13 cellular contexts compared by ENCODE assay signal in genomic region chr16:74578433-74578832, GRCh38. TPM values are rescaled to one million over a fixed set of nuclear protein-coding genes. Genes with fewer than 3 reads are reported as not detected.
A peak's percentile ranks its signal among the peaks of the same experiment; 100 is the strongest.
DNase-seq lines count a peak whose midpoint lies in the region; ATAC-seq and TF ChIP-seq lines count a peak whose summit lies in the region.
"Had no signal": no experiment of that assay in that cellular context is flagged by ENCODE, and none has a peak within 500 bp of the region (broad histone marks: within the 10 kb centered on the region; RNA-seq: fewer than 3 reads in every experiment).

No MANE protein-coding gene starts in this region.

- H3K79me2 ChIP-seq in OCI-LY7 (ENCODE audit: insufficient read depth, low read depth, low read length) (peaks cover 62% of the 10 kb centered on the region), mammary epithelial cell (ENCODE audit: insufficient read depth, low read length) (peaks cover 96% of the 10 kb centered on the region), smooth muscle cell (ENCODE audit: low read depth) (peaks cover 99% of the 10 kb centered on the region)

- H2AFZ ChIP-seq in OCI-LY7 (ENCODE audit: low read length) (no peak overlapping the region), mammary epithelial cell (ENCODE audit: low read depth, low read length) (no peak overlapping the region), smooth muscle cell (ENCODE audit: low read depth) (no peak overlapping the region)

- H4K20me1 ChIP-seq in OCI-LY7 (ENCODE audit: insufficient read depth, low read length) (peaks cover 4% of the 10 kb centered on the region; the same call in 1 of the 2 replicates), mammary epithelial cell (ENCODE audit: insufficient read depth, low read length) (no peaks in the 10 kb centered on the region), smooth muscle cell (ENCODE audit: low read depth) (peaks cover 99% of the 10 kb centered on the region)

- H3K4me2 ChIP-seq in OCI-LY7 (ENCODE audit: low read length) = no peak overlapping the region
- H3K4me2 ChIP-seq in mammary epithelial cell (ENCODE audit: insufficient read depth, low read depth, low read length) = peak overlapping the region; percentile 55
- peak overlapping the region; percentile 22 for H3K4me2 ChIP-seq in smooth muscle cell

- in situ Hi-C loops in mammary epithelial cell (cut with MboI; ENCODE audit: low sequenced_read_pairs in 2 of 2) = no loop called here

- peaks cover 9% of the 10 kb centered on the region for H3K4me1 ChIP-seq in OCI-LY7 (ENCODE audit: insufficient read depth, low read length, poor library complexity, severe bottlenecking)
- peaks cover 12% of the 10 kb centered on the region for H3K4me1 ChIP-seq in mammary epithelial cell (ENCODE audit: insufficient read depth, low read length)
- no peaks in the 10 kb centered on the region for H3K4me1 ChIP-seq in smooth muscle cell (ENCODE audit: low read depth)

- peaks cover 83% of the 10 kb centered on the region for H3K4me1 Mint-ChIP-seq in activated T-cell treated with anti-CD3 and anti-CD28 coated beads, Interleukin-2, amount 50 U/mL, for 72 hours (ENCODE audit: low read depth)

- 100% methylated on average over 3 of the region's 3 CpGs for WGBS in mammary epithelial cell (ENCODE audit: low coverage, missing lambda C conversion rate)
- 75% methylated on average over 3 of the region's 3 CpGs for WGBS in smooth muscle cell (ENCODE audit: low lambda C conversion rate)

- H3K27ac ChIP-seq in OCI-LY7 (ENCODE audit: low read depth, low read length, poor library complexity, severe bottlenecking) (no peak overlapping the region), mammary epithelial cell (ENCODE audit: insufficient read depth, low read depth, low read length) (no peak overlapping the region), smooth muscle cell (ENCODE audit: low read depth) (no peak overlapping the region)

- TSS peak; percentile 40 for BruUV-seq in OCI-LY7 (replicated peaks; lab: Mats Ljungman, UMichigan)
- no TSS peak for BruUV-seq in mammary epithelial cell (replicated peaks; lab: Mats Ljungman, UMichigan)

- H3K36me3 Mint-ChIP-seq in activated T-cell treated with anti-CD3 and anti-CD28 coated beads, Interleukin-2, amount 50 U/mL, for 72 hours (ENCODE audit: insufficient read depth in 2 of 2) = peaks cover 2% of the 10 kb centered on the region in 2 donors

- peak in 1 of 2 donors; percentile 28 for ATAC-seq in activated T-cell treated with anti-CD3 and anti-CD28 coated beads, Interleukin-2, amount 50 U/mL, for 72 hours (replicated peaks in 1 of 2)
- no peak for ATAC-seq in GM21619 (IDR thresholded peaks at IDR 0.05; ENCODE audit: unreplicated experiment)

- H3K9me3 ChIP-seq in OCI-LY7 (ENCODE audit: low read length) (no peaks in the 10 kb centered on the region), mammary epithelial cell (replicated peaks; ENCODE audit: insufficient read depth, low read length) (no peaks in the 10 kb centered on the region), smooth muscle cell (replicated peaks; ENCODE audit: low read depth) (no peaks in the 10 kb centered on the region)
- H3K9me3 ChIP-seq: Caco-2 had no signal

- CTCF ChIA-PET in OCI-LY7 (lab: Charles Lee; ENCODE audit: unreplicated experiment) = no interaction called here
- CTCF ChIA-PET in mammary epithelial cell (lab: Charles Lee; ENCODE audit: low non-redundant PET) = no interaction called here

- POLR2A ChIA-PET in OCI-LY7 (lab: Charles Lee) = interaction anchor here (0.8 to 1.7 kb wide), 2 partner anchors 11 to 126 kb away, joined by 3 to 5 read pairs; no protein-coding TSS in a partner anchor

- H3K4me3 ChIP-seq in OCI-LY7 (ENCODE audit: low read depth, low read length, poor library complexity, severe bottlenecking) = no peak overlapping the region
- no peak overlapping the region for H3K4me3 ChIP-seq in mammary epithelial cell (replicated peaks in 1 of 3; ENCODE audit: insufficient read depth in 1 of 3, low read depth in 2 of 3, low read length in 3 of 3)
- no peak overlapping the region for H3K4me3 ChIP-seq in smooth muscle cell

- H3K9me2 ChIP-seq in OCI-LY7 (ENCODE audit: insufficient read depth, low read length) = no peaks in the 10 kb centered on the region

- no peak for DNase-seq in activated T-cell treated with anti-CD3 and anti-CD28 coated beads, Interleukin-2, amount 50 U/mL, for 72 hours
- no peak for DNase-seq in activated T-cell treated with anti-CD3 and anti-CD28 coated beads, Interleukin-2, amount 50 U/mL, for 48 hours
- DNase-seq in OCI-LY7 (ENCODE audit: low spot score) (no peak), mammary epithelial cell (no peak), smooth muscle cell (lab: John Stamatoyannopoulos, UW; ENCODE audit: unreplicated experiment) (no peak), cortex of kidney (lab: John Stamatoyannopoulos, UW) (no peak), NCI-H446 (lab: John Stamatoyannopoulos, UW) (no peak)
- DNase-seq: amygdala, Caco-2, NCI-H1436, T-helper 9 cell had no signal

- TF ChIP-seq CTCF in OCI-LY7 (conservative IDR thresholded peaks at IDR 0.05; ENCODE audit: low read length) = no peak
- TF ChIP-seq CTCF in mammary epithelial cell (conservative IDR thresholded peaks at IDR 0.05 in 1 of 2, IDR thresholded peaks at IDR 0.05 in 1 of 2; ENCODE audit: extremely low read depth in 1 of 2, insufficient read depth in 1 of 2, low read depth in 1 of 2, low read length in 2 of 2) = no peak
- TF ChIP-seq CTCF in smooth muscle cell (IDR thresholded peaks at IDR 0.05; ENCODE audit: borderline replicate concordance, insufficient read depth, poor library complexity, severe bottlenecking) = no peak

- dilution Hi-C loops in mammary epithelial cell (cut with HindIII; ENCODE audit: low sequenced_read_pairs) = no loop called here

- H3K27me3 Mint-ChIP-seq in activated T-cell treated with anti-CD3 and anti-CD28 coated beads, Interleukin-2, amount 50 U/mL, for 72 hours (ENCODE audit: low read depth) = no peaks in the 10 kb centered on the region

- peak overlapping the region; percentile 62 for H3K27ac Mint-ChIP-seq in activated T-cell treated with anti-CD3 and anti-CD28 coated beads, Interleukin-2, amount 50 U/mL, for 72 hours

- no peaks in the 10 kb centered on the region for H3K9me3 Mint-ChIP-seq in activated T-cell treated with anti-CD3 and anti-CD28 coated beads, Interleukin-2, amount 50 U/mL, for 72 hours

- H3K9ac ChIP-seq in mammary epithelial cell (ENCODE audit: insufficient read depth, low read length) = no peak overlapping the region
- H3K9ac ChIP-seq in smooth muscle cell (ENCODE audit: low read depth) = no peak overlapping the region

- H3K27me3 ChIP-seq in mammary epithelial cell (ENCODE audit: insufficient read depth, low read length) (no peaks in the 10 kb centered on the region), smooth muscle cell (ENCODE audit: low read depth) (no peaks in the 10 kb centered on the region)

- H3K36me3 ChIP-seq in OCI-LY7 (ENCODE audit: insufficient read depth, low read length) (no peaks in the 10 kb centered on the region), mammary epithelial cell (ENCODE audit: insufficient read depth, low read length) (no peaks in the 10 kb centered on the region), smooth muscle cell (ENCODE audit: low read depth) (no peaks in the 10 kb centered on the region)

- H3F3A ChIP-seq in smooth muscle cell (ENCODE audit: low read depth) = no peaks in the 10 kb centered on the region

- H3K4me3 Mint-ChIP-seq in activated T-cell treated with anti-CD3 and anti-CD28 coated beads, Interleukin-2, amount 50 U/mL, for 72 hours = peak overlapping the region; percentile 44 to 53
- H3K4me3 Mint-ChIP-seq: neural crest cell had no signal

- intact Hi-C loops in OCI-LY7 (cut with micrococcal nuclease; ENCODE audit: unreplicated experiment) = no loop called here
- intact Hi-C loops in mammary epithelial cell (cut with micrococcal nuclease) = no loop called here

RNA-seq across cellular contexts. Expression of gene GLG1, which starts 28.5 kb away (rescaled TPM):
- total RNA-seq in activated T-cell treated with anti-CD3 and anti-CD28 coated beads, Interleukin-2, amount 50 U/mL, for 72 hours = 10 to 100 TPM; 67.4 to 72.3 TPM
- total RNA-seq in OCI-LY7 (2014; rRNA removed; shearing (Covaris generic)) = 40.4 and 57.8 TPM in 2 replicates
- total RNA-seq in OCI-LY7 (2022) (66.7 and 69.8 TPM in 2 replicates), mammary epithelial cell (100 to 1,000 TPM; 108 to 150 TPM), smooth muscle cell (131 and 180 TPM in 2 replicates)
- polyA plus RNA-seq in mammary epithelial cell (84.6 TPM), smooth muscle cell (138 and 140 TPM in 2 replicates)
- 169 TPM for polyA minus RNA-seq in mammary epithelial cell
